In genomic region chr9:127628644-127629467, GRCh38 we compare ENCODE assay signal across 1 cellular context.
TF ChIP-seq lines count a peak whose summit lies in the region.

No MANE protein-coding gene starts in this region.

TF ChIP-seq in K562, 482 proteins besides CTCF, POLR2A, EP300 and RAD21 (continued from another document):
- TF ChIP-seq ZNF280A (IDR thresholded peaks at IDR 0.05; ENCODE audit: low read depth, partially characterized antibody) (no peak), ZNF316 (IDR thresholded peaks at IDR 0.05) (peak; percentile 92), NEUROD1 (IDR thresholded peaks at IDR 0.05; ENCODE audit: borderline replicate concordance, low read depth, low read length, partially characterized antibody) (no peak), NCOR1 (IDR thresholded peaks at IDR 0.05) (peak; percentile 70), PHF8 (IDR thresholded peaks at IDR 0.05; ENCODE audit: borderline replicate concordance, low read length) (no peak), ZNF311 (CRISPR knock-in tag; IDR thresholded peaks at IDR 0.05) (no peak), HMBOX1 (IDR thresholded peaks at IDR 0.05) (peak; percentile 67), SRF (CRISPR knock-in tag; IDR thresholded peaks at IDR 0.05) (peak in 1 of 2 experiments; percentile 85; a peak in 2 of 4 replicates), RHOXF2B (CRISPR knock-in tag; conservative IDR thresholded peaks at IDR 0.05) (no peak), CBFA2T2 (conservative IDR thresholded peaks at IDR 0.05) (peak; percentile 52), FOXK2 (conservative IDR thresholded peaks at IDR 0.05 in 1 of 2, IDR thresholded peaks at IDR 0.05 in 1 of 2; ENCODE audit: low read depth in 2 of 2) (peak in 1 of 2 experiments; percentile 10; a peak in 1 of 4 replicates), ZNF408 (CRISPR knock-in tag; IDR thresholded peaks at IDR 0.05; ENCODE audit: low read depth) (no peak), NFATC3 (IDR thresholded peaks at IDR 0.05) (no peak), ZNF445 (CRISPR knock-in tag; IDR thresholded peaks at IDR 0.05; ENCODE audit: low read depth) (no peak), HNRNPL (IDR thresholded peaks at IDR 0.05; ENCODE audit: low read depth, low read length) (no peak), PYGO2 (tag; IDR thresholded peaks at IDR 0.05) (no peak), ZNF644 (tag; IDR thresholded peaks at IDR 0.05; ENCODE audit: low read depth) (no peak), SMARCC2 (IDR thresholded peaks at IDR 0.05; ENCODE audit: low read depth) (0 out of 2 replicates have a peak, but pooled peaks have one; percentile 54), SP1 (CRISPR knock-in tag; IDR thresholded peaks at IDR 0.05) (no peak), HDAC1 (IDR thresholded peaks at IDR 0.05) (peak in 1 of 2 experiments; percentile 51; a peak in 1 of 4 replicates), ZNF217 (CRISPR knock-in tag; IDR thresholded peaks at IDR 0.05) (no peak), ELF4 (CRISPR knock-in tag; IDR thresholded peaks at IDR 0.05) (0 out of 2 replicates have a peak, but pooled peaks have one; percentile 29), ZNF134 (CRISPR knock-in tag; conservative IDR thresholded peaks at IDR 0.05) (no peak), GTF2A2 (tag; IDR thresholded peaks at IDR 0.05) (no peak), TAF9B (IDR thresholded peaks at IDR 0.05; ENCODE audit: partially characterized antibody) (no peak), TOE1 (IDR thresholded peaks at IDR 0.05; ENCODE audit: borderline replicate concordance) (0 out of 2 replicates have a peak, but pooled peaks have one; percentile 23), TOE1 (CRISPR knock-in tag; IDR thresholded peaks at IDR 0.05; ENCODE audit: borderline replicate concordance, low read depth) (no peak), MEF2A (IDR thresholded peaks at IDR 0.05; ENCODE audit: control insufficient read depth, low read depth, low read length) (no peak), TCF15 (CRISPR knock-in tag; IDR thresholded peaks at IDR 0.05) (no peak), VEZF1 (CRISPR knock-in tag; IDR thresholded peaks at IDR 0.05) (no peak), PTRF (tag; IDR thresholded peaks at IDR 0.05) (no peak), KDM4B (IDR thresholded peaks at IDR 0.05; ENCODE audit: borderline replicate concordance in 2 of 2, low read depth in 1 of 2) (no peak), NRF1 (conservative IDR thresholded peaks at IDR 0.05 in 1 of 2, IDR thresholded peaks at IDR 0.05 in 1 of 2) (no peak; a peak in 1 of 4 replicates), BCOR (IDR thresholded peaks at IDR 0.05) (no peak), CBFA2T3 (IDR thresholded peaks at IDR 0.05) (peak; percentile 80), SAP30 (IDR thresholded peaks at IDR 0.05; ENCODE audit: borderline replicate concordance, insufficient read depth, low read depth, low read length, poor library complexity, severe bottlenecking) (peak; percentile 27), JUNB (CRISPR knock-in tag; conservative IDR thresholded peaks at IDR 0.05) (no peak), CHD4 (IDR thresholded peaks at IDR 0.05; ENCODE audit: insufficient read depth, insufficient replicate concordance, low read depth, low read length, poor library complexity, severe bottlenecking) (no peak), ZC3H11A (IDR thresholded peaks at IDR 0.05; ENCODE audit: low read depth, low read length) (no peak), ZFP36 (IDR thresholded peaks at IDR 0.05; ENCODE audit: low read depth, low read length, partially characterized antibody) (no peak), HDAC3 (IDR thresholded peaks at IDR 0.05; ENCODE audit: borderline replicate concordance, partially characterized antibody) (no peak), ZFP30 (CRISPR knock-in tag; IDR thresholded peaks at IDR 0.05; ENCODE audit: borderline replicate concordance) (no peak), TAL1 (IDR thresholded peaks at IDR 0.05) (peak; percentile 39; the same call in 1 of the 2 replicates), ZBTB11 (CRISPR knock-in tag; IDR thresholded peaks at IDR 0.05) (peak in 1 of 3 experiments; percentile 62; a peak in 2 of 6 replicates), MTF1 (CRISPR knock-in tag; IDR thresholded peaks at IDR 0.05; ENCODE audit: borderline replicate concordance) (no peak), SMARCE1 (IDR thresholded peaks at IDR 0.05) (peak; percentile 55; the same call in 1 of the 2 replicates)
